1 cellular context compared by ENCODE assay signal in genomic region chr20:1894951-1895673, GRCh38.
TF ChIP-seq lines count a peak whose summit lies in the region.

Gene SIRPA, plus strand, starts transcription at chr20:1895407. Its CDS starts 41 bp downstream, at chr20:1895448.

TF ChIP-seq in IMR-90, 13 proteins besides CTCF, POLR2A, EP300 and RAD21 (continued from another document):
- no peak for TF ChIP-seq CEBPB (IDR thresholded peaks at IDR 0.05; ENCODE audit: low read depth, low read length)
